18 cellular contexts compared by ENCODE assay signal in genomic region chr10:96509017-96509641, GRCh38. TPM values are rescaled to one million over a fixed set of nuclear protein-coding genes. Genes with fewer than 3 reads are reported as not detected.
A peak's percentile ranks its signal among the peaks of the same experiment; 100 is the strongest.
DNase-seq lines count a peak whose midpoint lies in the region; TF ChIP-seq lines count a peak whose summit lies in the region.
"Had no signal": no experiment of that assay in that cellular context is flagged by ENCODE, and none has a peak within 500 bp of the region (broad histone marks: within the 10 kb centered on the region; RNA-seq: fewer than 3 reads in every experiment).

No MANE protein-coding gene starts in this region.

- DNase-seq in ACHN (peak; percentile 98), brain microvascular endothelial cell (peak; percentile 94), iPS-NIHi11 (ENCODE audit: low spot score) (peak; percentile 52), HuH-7 (ENCODE audit: low spot score) (no peak), BE2C (no peak), NCI-H774 (lab: John Stamatoyannopoulos, UW) (no peak), NCI-H1694 (lab: John Stamatoyannopoulos, UW) (no peak)
- DNase-seq: activated B cell treated with CpG ODN at 0.5 μM for 24 hours; activated naive CD8-positive, alpha-beta T cell treated with anti-CD3 and anti-CD28 coated beads, Interleukin-2, amount 50 U/mL, for 24 hours; head of caudate nucleus; NCI-H1930; NK-92 treated with Interleukin-12 subunit alpha and Interleukin-12 subunit beta, amount 100 ng/mL, for 24 hours; stimulated activated CD4-positive, alpha-beta T cell treated with anti-CD3 and anti-CD28 coated beads, Interleukin-2, amount 100 ng/mL, for 24 hours had no signal

- H3K27me3 ChIP-seq in brain microvascular endothelial cell (replicated peaks) = peaks cover 7% of the 10 kb centered on the region
- H3K27me3 ChIP-seq in BE2C = peaks cover 23% of the 10 kb centered on the region
- H3K27me3 ChIP-seq: vagina had no signal

- H3K36me3 ChIP-seq in HEK293 (ENCODE audit: control insufficient read depth in 2 of 2, insufficient read depth in 1 of 2, low read length in 2 of 2) = no peaks in the 10 kb centered on the region
- H3K36me3 ChIP-seq in brain microvascular endothelial cell (replicated peaks) = no peaks in the 10 kb centered on the region
- H3K36me3 ChIP-seq in BE2C = no peaks in the 10 kb centered on the region
- H3K36me3 ChIP-seq: vagina had no signal

- in situ Hi-C loops in ACHN (cut with HindIII; ENCODE audit: low pct_ligation_motif_present, low pct_unique_long_range_greater_than_20kb, low sequenced_read_pairs) = no loop called here
- in situ Hi-C loops in brain microvascular endothelial cell (cut with HindIII; ENCODE audit: low pct_ligation_motif_present, low sequenced_read_pairs) = no loop called here

- TF ChIP-seq CTCF in HEK293 (tag by site-specific recombination; IDR thresholded peaks at IDR 0.05) (no peak), brain microvascular endothelial cell (IDR thresholded peaks at IDR 0.05; ENCODE audit: low read depth, low read length, missing control alignments) (no peak), BE2C (IDR thresholded peaks at IDR 0.05; ENCODE audit: low read depth, low read length) (no peak)

- H3K4me3 ChIP-seq in HEK293 (ENCODE audit: low read depth, low read length) (no peak overlapping the region), brain microvascular endothelial cell (ENCODE audit: low read depth, low read length) (no peak overlapping the region), BE2C (ENCODE audit: low read depth, low read length) (no peak overlapping the region)
- H3K4me3 ChIP-seq: K562, lung, vagina had no signal

- CTCF ChIA-PET in HEK293 (lab: Yijun Ruan, JAX) = interaction anchor here (1.8 to 3.7 kb wide), 6 partner anchors 7 to 131 kb away, joined by 6 to 21 read pairs (median 10); no protein-coding TSS in a partner anchor

- H3K4me1 ChIP-seq in HEK293 (ENCODE audit: control insufficient read depth, insufficient read depth, low read length) (peaks cover 1% of the 10 kb centered on the region; the same call in 1 of the 2 replicates), BE2C (no peaks in the 10 kb centered on the region)

- H3K9me3 ChIP-seq in HEK293 (ENCODE audit: control insufficient read depth, insufficient read depth, low read depth, low read length) (no peaks in the 10 kb centered on the region), BE2C (no peaks in the 10 kb centered on the region)
- H3K9me3 ChIP-seq: vagina had no signal

- POLR2A ChIA-PET in HEK293 (lab: Yijun Ruan, JAX) = no interaction called here

- H3K27ac ChIP-seq in HEK293 (ENCODE audit: extremely low read depth, low read depth, low read length) = no peak overlapping the region
- no peak overlapping the region for H3K27ac ChIP-seq in brain microvascular endothelial cell
- H3K27ac ChIP-seq: parathyroid adenoma, vagina had no signal

TF ChIP-seq in HEK293, 187 proteins besides CTCF, POLR2A, EP300 and RAD21:
- TF ChIP-seq SCRT2 (tag by site-specific recombination; IDR thresholded peaks at IDR 0.05) (peak; percentile 90), FEZF1 (tag by site-specific recombination; IDR thresholded peaks at IDR 0.05) (no peak), ZNF600 (tag by site-specific recombination; IDR thresholded peaks at IDR 0.05) (0 out of 2 replicates have a peak, but pooled peaks have one; percentile 46), SCRT1 (tag by site-specific recombination; IDR thresholded peaks at IDR 0.05; ENCODE audit: borderline replicate concordance) (peak; percentile 76), GLIS1 (tag by site-specific recombination; IDR thresholded peaks at IDR 0.05) (peak; percentile 51)

RNA-seq across cellular contexts. Expression of gene TLL2, which starts 4.6 kb away (rescaled TPM):
- not detected for polyA plus RNA-seq in BE2C (2012; ENCODE audit: insufficient read depth, insufficient read length, low read depth)
- polyA plus RNA-seq: K562 had no signal

Comparison
In these comparisons a context has a peak if more than half of its experiments do, and no peak if none do; other contexts are left out.
1. DNase-seq: peak in ACHN (single experiment), brain microvascular endothelial cell (single experiment) and iPS-NIHi11 (single experiment); none in HuH-7 (single experiment), BE2C (single experiment), NCI-H774 (single experiment) and NCI-H1694 (single experiment).